ENCODE assay signal across 22 cellular contexts in the genomic region with DNA sequence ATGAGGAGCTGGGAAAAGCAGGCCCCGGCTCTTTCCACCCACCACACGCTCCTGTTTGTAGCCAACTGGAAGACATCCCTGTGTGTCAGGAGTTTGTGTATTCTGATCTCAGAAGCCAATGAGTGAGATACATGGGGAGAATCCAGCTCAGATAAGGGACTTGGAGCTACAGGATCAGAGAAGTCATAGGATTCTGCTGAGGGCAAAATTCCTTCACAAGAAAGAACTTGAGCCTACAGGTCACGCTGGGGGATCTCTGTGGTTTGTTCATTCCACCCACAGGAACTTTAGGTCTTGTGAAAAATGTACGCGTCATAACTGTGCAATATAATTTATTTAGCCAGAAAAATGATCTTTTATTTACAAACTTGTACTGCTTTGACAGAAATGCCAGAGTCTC.
DNase-seq lines count a peak whose midpoint lies in the region; ATAC-seq, FAIRE-seq and TF ChIP-seq lines count a peak whose summit lies in the region.
"Had no signal": no experiment of that assay in that cellular context is flagged by ENCODE, and none has a peak within 500 bp of the region (broad histone marks: within the 10 kb centered on the region; RNA-seq: fewer than 3 reads in every experiment).

No MANE protein-coding gene starts in this region.

- no peaks in the 10 kb centered on the region for H3K4me1 ChIP-seq in breast epithelium

- TF ChIP-seq CTCF in MCF 10A (IDR thresholded peaks at IDR 0.05; ENCODE audit: unreplicated experiment) (no peak), breast epithelium (IDR thresholded peaks at IDR 0.05) (no peak), bronchial epithelial cell (IDR thresholded peaks at IDR 0.05; ENCODE audit: insufficient read depth, low read length, severe bottlenecking) (no peak)

- CTCF ChIA-PET in MCF 10A (lab: Yijun Ruan, JAX) = interaction anchor here (0.6 kb wide), 1 partner anchor 916 kb away, joined by 3 read pairs; no protein-coding TSS in a partner anchor

- peaks cover 6% of the 10 kb centered on the region for H3K36me3 Mint-ChIP-seq in MCF 10A (ENCODE audit: insufficient read depth, unreplicated experiment)
- H3K36me3 Mint-ChIP-seq: CD8-positive, alpha-beta memory T cell had no signal

- ATAC-seq in left colon = no peak
- ATAC-seq: GM12878, HCT116, Panc1, SK-N-SH treated with all-trans-retinoic acid at 6 μM for 48 hours had no signal

- H3K36me3 ChIP-seq in breast epithelium = no peaks in the 10 kb centered on the region
- H3K36me3 ChIP-seq in bronchial epithelial cell (ENCODE audit: control insufficient read depth, insufficient read depth, low read length) = no peaks in the 10 kb centered on the region
- H3K36me3 ChIP-seq: BLaER1 had no signal

- no TSS peak for BruUV-seq in MCF 10A (replicated peaks; lab: Mats Ljungman, UMichigan)

- POLR2A ChIA-PET in MCF 10A (lab: Yijun Ruan, JAX) = no interaction called here

- H3K27me3 ChIP-seq in breast epithelium = no peaks in the 10 kb centered on the region
- H3K27me3 ChIP-seq in bronchial epithelial cell (ENCODE audit: control insufficient read depth, insufficient read depth, low read length) = no peaks in the 10 kb centered on the region
- H3K27me3 ChIP-seq: BLaER1 had no signal

- no peak overlapping the region for H3K27ac ChIP-seq in breast epithelium
- H3K27ac ChIP-seq: 22Rv1, BLaER1 had no signal

- TF ChIP-seq POLR2A in breast epithelium (IDR thresholded peaks at IDR 0.05) = no peak

- H3K4me1 Mint-ChIP-seq in MCF 10A (ENCODE audit: insufficient read depth, unreplicated experiment) = peaks cover 22% of the 10 kb centered on the region
- H3K4me1 Mint-ChIP-seq: CD8-positive, alpha-beta memory T cell had no signal

- H3K4me3 Mint-ChIP-seq in MCF 10A (ENCODE audit: unreplicated experiment) = no peak overlapping the region
- H3K4me3 Mint-ChIP-seq: CD8-positive, alpha-beta memory T cell had no signal

- H3K9me3 Mint-ChIP-seq in MCF 10A (ENCODE audit: unreplicated experiment) = peaks cover 5% of the 10 kb centered on the region

- peaks cover 0 to 4% of the 10 kb centered on the region in 2 donors for H3K9me3 ChIP-seq in breast epithelium

- H3K27me3 Mint-ChIP-seq in MCF 10A (ENCODE audit: insufficient read depth, unreplicated experiment) = no peaks in the 10 kb centered on the region

- no peak overlapping the region for H3K4me3 ChIP-seq in breast epithelium
- H3K4me3 ChIP-seq in bronchial epithelial cell (ENCODE audit: low read depth, low read length) = no peak overlapping the region
- H3K4me3 ChIP-seq: BLaER1, GM12878 had no signal

- no peak overlapping the region for H3K27ac Mint-ChIP-seq in MCF 10A (ENCODE audit: low read depth, unreplicated experiment)
- H3K27ac Mint-ChIP-seq: CD8-positive, alpha-beta memory T cell had no signal

- intact Hi-C loops in MCF 10A (cut with micrococcal nuclease) (no loop called here), breast epithelium (cut with DNase I; ENCODE audit: low total_unique reads) (loop anchor here (10.0 kb wide), 1 partner anchor 933 kb away; no protein-coding TSS in a partner anchor), left colon (cut with DNase I, micrococcal nuclease) (no loop called here)

- no peak for FAIRE-seq in bronchial epithelial cell (lab: Jason Lieb, UNC)
- FAIRE-seq: GM12878, GM18507 had no signal

- DNase-seq in MCF 10A (ENCODE audit: unreplicated experiment) (peak; percentile 30), breast epithelium (ENCODE audit: low spot score in 2 of 2) (no peak), bronchial epithelial cell (ENCODE audit: low read depth) (peak; percentile 79), foreskin melanocyte (peak; percentile 28), left colon (no peak), NCI-H2081 treated with DMSO at 0.1 percent for 48 hours (lab: John Stamatoyannopoulos, UW) (no peak), NCI-H1417 treated with DMSO at 0.1 percent for 48 hours (lab: John Stamatoyannopoulos, UW) (no peak), SW 1271 (lab: John Stamatoyannopoulos, UW) (no peak)
- DNase-seq: CD8-positive, alpha-beta memory T cell; DMS79; GDM1; NCI-H146; NCI-H2081; NCI-H524; SHP77 treated with DMSO at 0.1 percent for 48 hours had no signal

Comparison
In these comparisons a context has a peak if more than half of its experiments do, and no peak if none do; other contexts are left out.
1. DNase-seq: peak in MCF 10A (single experiment), bronchial epithelial cell (single experiment) and foreskin melanocyte (single experiment); none in breast epithelium (0 of 2), left colon (0 of 2), NCI-H2081 treated with DMSO at 0.1 percent for 48 hours (single experiment), NCI-H1417 treated with DMSO at 0.1 percent for 48 hours (single experiment) and SW 1271 (0 of 2).